ENCODE assay signal across 8 cellular contexts in the genomic region with DNA sequence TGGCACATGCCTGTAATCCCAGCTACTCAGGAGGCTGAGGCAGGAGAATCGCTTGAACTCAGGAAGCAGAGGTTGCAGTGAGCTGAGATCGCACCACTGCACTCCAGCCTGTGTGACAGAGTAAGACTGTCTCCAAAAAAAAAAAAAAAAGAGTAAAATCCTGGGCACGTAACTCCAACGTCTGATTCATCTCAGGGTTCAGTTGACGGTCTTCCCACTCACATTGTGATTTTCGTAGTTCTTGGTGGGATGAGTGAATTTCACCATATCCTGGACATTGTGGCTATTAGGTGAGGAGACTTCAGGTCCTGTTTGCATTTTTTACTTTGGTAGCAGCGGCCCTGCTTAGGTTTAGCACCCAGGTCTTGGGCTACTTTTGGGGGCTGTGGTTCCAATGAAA.
DNase-seq lines count a peak whose midpoint lies in the region; ATAC-seq, FAIRE-seq and TF ChIP-seq lines count a peak whose summit lies in the region.
"Not testable (repeated sequence)": the region's sequence is repeated elsewhere in the genome, so short reads cannot be mapped to it uniquely, and the experiment has no call there.

No MANE protein-coding gene starts in this region.

- not testable (repeated sequence) for H3K27me3 ChIP-seq in Panc1 (ENCODE audit: control insufficient read depth, insufficient read depth, low read length); astrocyte (ENCODE audit: insufficient read depth, low read length); smooth muscle cell (ENCODE audit: low read depth)

- not testable (repeated sequence) for H3K9ac ChIP-seq in astrocyte (ENCODE audit: low read length); smooth muscle cell (ENCODE audit: low read depth)

- not testable (repeated sequence) for TF ChIP-seq CTCF in Panc1 (IDR thresholded peaks at IDR 0.05); astrocyte (IDR thresholded peaks at IDR 0.05; ENCODE audit: insufficient read depth, low read depth, low read length); epithelial cell of proximal tubule (conservative IDR thresholded peaks at IDR 0.05; ENCODE audit: low read depth, low read length); smooth muscle cell (IDR thresholded peaks at IDR 0.05; ENCODE audit: borderline replicate concordance, insufficient read depth, poor library complexity, severe bottlenecking)

- ATAC-seq in Panc1 = not testable (repeated sequence)

- H3K9me3 Mint-ChIP-seq in astrocyte (ENCODE audit: unreplicated experiment) = not testable (repeated sequence)

- peak overlapping the region; percentile 77 for H3K27ac ChIP-seq in Panc1 (ENCODE audit: low read length)
- H3K27ac ChIP-seq in astrocyte (ENCODE audit: low read depth, low read length) = not testable (repeated sequence)
- peak overlapping the region; percentile 41 for H3K27ac ChIP-seq in smooth muscle cell (ENCODE audit: low read depth)

- not testable (repeated sequence) for H3K4me3 ChIP-seq in Panc1 (ENCODE audit: low read depth in 2 of 2, low read length in 2 of 2); astrocyte (ENCODE audit: insufficient read depth, low read depth, low read length); epithelial cell of proximal tubule (ENCODE audit: low read depth, low read length); smooth muscle cell

- in situ Hi-C loops in Panc1 (cut with HindIII; ENCODE audit: low pct_unique_long_range_greater_than_20kb, low sequenced_read_pairs) = not testable (repeated sequence)

- H3K79me2 ChIP-seq in astrocyte (ENCODE audit: insufficient read depth, low read length); smooth muscle cell (ENCODE audit: low read depth): not testable (repeated sequence)

- H3K4me2 ChIP-seq in astrocyte (ENCODE audit: low read length) (peak overlapping the region; percentile 67), smooth muscle cell (peak overlapping the region; percentile 13)

- H3F3A ChIP-seq in smooth muscle cell (ENCODE audit: low read depth) = peaks cover 13% of the 10 kb centered on the region

- H4K20me1 ChIP-seq in astrocyte (ENCODE audit: insufficient read depth, low read length); smooth muscle cell (ENCODE audit: low read depth): not testable (repeated sequence)

- FAIRE-seq in astrocyte (lab: Jason Lieb, UNC) = not testable (repeated sequence)

- CTCF ChIA-PET in Panc1 (lab: Charles Lee) = interaction anchor here (0.7 kb wide), 1 partner anchor 1126 kb away, joined by 16 read pairs; a partner anchor contains a TSS

- H3K36me3 Mint-ChIP-seq in astrocyte (ENCODE audit: low read depth, unreplicated experiment) = not testable (repeated sequence)

- H3K9me3 ChIP-seq in Panc1 (ENCODE audit: control insufficient read depth, insufficient read depth, low read depth, low read length); astrocyte (ENCODE audit: insufficient read depth, low read depth, low read length); smooth muscle cell (replicated peaks; ENCODE audit: low read depth): not testable (repeated sequence)

- peaks cover 49% of the 10 kb centered on the region for H3K4me1 ChIP-seq in Panc1 (ENCODE audit: control insufficient read depth, insufficient read depth, low read length)
- peaks cover 34% of the 10 kb centered on the region for H3K4me1 ChIP-seq in astrocyte (ENCODE audit: insufficient read depth, low read length)
- peaks cover 16% of the 10 kb centered on the region for H3K4me1 ChIP-seq in smooth muscle cell (ENCODE audit: low read depth)

- not testable (repeated sequence) for H3K4me3 Mint-ChIP-seq in astrocyte (ENCODE audit: unreplicated experiment)

- WGBS in smooth muscle cell (ENCODE audit: low lambda C conversion rate) = 25% methylated on average over 7 of the region's 7 CpGs

- peaks cover 18% of the 10 kb centered on the region for H3K4me1 Mint-ChIP-seq in astrocyte (ENCODE audit: low read depth, unreplicated experiment)

- POLR2A ChIA-PET in Panc1 (lab: Charles Lee) = not testable (repeated sequence)

- intact Hi-C loops in Panc1 (cut with micrococcal nuclease; ENCODE audit: unreplicated experiment) = not testable (repeated sequence)

- not testable (repeated sequence) for BruUV-seq in Panc1 (replicated peaks; lab: Mats Ljungman, UMichigan)

- H3K27me3 Mint-ChIP-seq in astrocyte (ENCODE audit: low read depth, unreplicated experiment) = peaks cover 15% of the 10 kb centered on the region

- not testable (repeated sequence) for H3K36me3 ChIP-seq in Panc1 (ENCODE audit: control insufficient read depth, insufficient read depth, low read length); astrocyte (ENCODE audit: insufficient read depth, low read length); smooth muscle cell (ENCODE audit: low read depth)

- H2AFZ ChIP-seq in astrocyte (ENCODE audit: low read depth, low read length) = peak overlapping the region; percentile 35
- not testable (repeated sequence) for H2AFZ ChIP-seq in smooth muscle cell (ENCODE audit: low read depth)

- H3K27ac Mint-ChIP-seq in astrocyte (ENCODE audit: unreplicated experiment) = not testable (repeated sequence)

- DNase-seq in AG08395 (ENCODE audit: low spot score) (peak; percentile 49), GM03348 (ENCODE audit: low spot score) (peak; percentile 62), astrocyte (ENCODE audit: low read depth) (peak; percentile 72), epithelial cell of proximal tubule (ENCODE audit: low read depth) (peak; percentile 4), glomerular visceral epithelial cell (ENCODE audit: extremely low spot score) (peak; percentile 42), non-pigmented ciliary epithelial cell (ENCODE audit: low read depth) (peak; percentile 30)
- not testable (repeated sequence) for DNase-seq in Panc1 (ENCODE audit: low read depth, low spot score); smooth muscle cell (lab: John Stamatoyannopoulos, UW; ENCODE audit: unreplicated experiment)
